26 cellular contexts compared by ENCODE assay signal in genomic region chr7:106611911-106612310, GRCh38. TPM values are rescaled to one million over a fixed set of nuclear protein-coding genes. Genes with fewer than 3 reads are reported as not detected.
DNase-seq lines count a peak whose midpoint lies in the region; ATAC-seq, FAIRE-seq and TF ChIP-seq lines count a peak whose summit lies in the region.
"Had no signal": no experiment of that assay in that cellular context is flagged by ENCODE, and none has a peak within 500 bp of the region (broad histone marks: within the 10 kb centered on the region; RNA-seq: fewer than 3 reads in every experiment).

No MANE protein-coding gene starts in this region.

- TF ChIP-seq CTCF in GM12878 (IDR thresholded peaks at IDR 0.05 in 2 of 3, conservative IDR thresholded peaks at IDR 0.05 in 1 of 3; ENCODE audit: control insufficient read depth in 2 of 3, extremely low read depth in 1 of 3, insufficient read depth in 1 of 3, low read depth in 3 of 3, low read length in 3 of 3) = no peak
- TF ChIP-seq CTCF in foreskin keratinocyte (conservative IDR thresholded peaks at IDR 0.05) = no peak
- TF ChIP-seq CTCF in type B pancreatic cell (conservative IDR thresholded peaks at IDR 0.05) = no peak
- no peak for TF ChIP-seq CTCF in GM10248 (IDR thresholded peaks at IDR 0.05; ENCODE audit: control extremely low read depth, extremely low read depth, low read depth, missing control alignments)

- H3K4me3 Mint-ChIP-seq in type B pancreatic cell = no peak overlapping the region
- H3K4me3 Mint-ChIP-seq: activated T-cell treated with anti-CD3 and anti-CD28 coated beads, Interleukin-2, amount 50 U/mL, for 24 hours; CD4-positive, alpha-beta T cell; stimulated activated effector memory CD8-positive, alpha-beta T cell treated with anti-CD3 and anti-CD28 coated beads, Interleukin-12 subunit alpha, Interleukin-12 subunit beta, amount 100 ng/mL, for 72 hours; T-cell had no signal

- RAD21 ChIA-PET in GM12878 (lab: Charles Lee; ENCODE audit: unreplicated experiment) = interaction anchor here (1.3 kb wide), 1 partner anchor 14 kb away, joined by 4 read pairs; no protein-coding TSS in a partner anchor

- POLR2A ChIA-PET in GM12878 (lab: Charles Lee) = no interaction called here
- POLR2A ChIA-PET in GM10248 (lab: Yijun Ruan, JAX) = no interaction called here

- H3K4me1 Mint-ChIP-seq in type B pancreatic cell (ENCODE audit: unreplicated experiment) = peaks cover 15% of the 10 kb centered on the region
- H3K4me1 Mint-ChIP-seq: stimulated activated effector memory CD8-positive, alpha-beta T cell treated with anti-CD3 and anti-CD28 coated beads, Interleukin-12 subunit alpha, Interleukin-12 subunit beta, amount 100 ng/mL, for 72 hours; T-cell had no signal

- peaks cover 4% of the 10 kb centered on the region for H3K9me3 Mint-ChIP-seq in type B pancreatic cell
- H3K9me3 Mint-ChIP-seq: stimulated activated effector memory CD8-positive, alpha-beta T cell treated with anti-CD3 and anti-CD28 coated beads, Interleukin-12 subunit alpha, Interleukin-12 subunit beta, amount 100 ng/mL, for 72 hours had no signal

- H2AFZ ChIP-seq in GM12878 (ENCODE audit: control insufficient read depth, low read depth, low read length) = no peak overlapping the region

- H3K27ac ChIP-seq in GM12878 (ENCODE audit: control insufficient read depth, insufficient read depth) = no peak overlapping the region
- H3K27ac ChIP-seq in foreskin keratinocyte = no peak overlapping the region
- H3K27ac ChIP-seq: lower lobe of right lung, thoracic aorta had no signal

- H3K4me2 ChIP-seq in GM12878 (ENCODE audit: control insufficient read depth, insufficient read depth) = no peak overlapping the region

- H3K27me3 ChIP-seq in GM12878 (replicated peaks in 1 of 2; ENCODE audit: control insufficient read depth in 2 of 2, insufficient read depth in 2 of 2, low read length in 1 of 2) = no peaks in the 10 kb centered on the region
- no peaks in the 10 kb centered on the region for H3K27me3 ChIP-seq in foreskin keratinocyte

- no peaks in the 10 kb centered on the region for H3K79me2 ChIP-seq in GM12878 (ENCODE audit: control insufficient read depth, insufficient read depth, low read length)

- no peaks in the 10 kb centered on the region for H3K9me3 ChIP-seq in GM12878 (replicated peaks; ENCODE audit: control insufficient read depth, insufficient read depth, low read length)

- no peak for TF ChIP-seq RAD21 in GM12878 (IDR thresholded peaks at IDR 0.05; ENCODE audit: insufficient read depth, low read depth, low read length)

- H3K4me1 ChIP-seq in GM12878 (ENCODE audit: control insufficient read depth, insufficient read depth, low read length) = no peaks in the 10 kb centered on the region
- H3K4me1 ChIP-seq in foreskin keratinocyte = peaks cover 27% of the 10 kb centered on the region
- H3K4me1 ChIP-seq: lower lobe of right lung had no signal

- 13% methylated on average over 3 of the region's 3 CpGs for WGBS in GM12878 (ENCODE audit: insufficient coverage, insufficient replicate concordance, low lambda C conversion rate, missing lambda C conversion rate)

- peak overlapping the region; percentile 95 for H3K27ac Mint-ChIP-seq in type B pancreatic cell
- H3K27ac Mint-ChIP-seq: activated T-cell treated with anti-CD3 and anti-CD28 coated beads, Interleukin-2, amount 50 U/mL, for 24 hours; CD4-positive, alpha-beta T cell; stimulated activated effector memory CD8-positive, alpha-beta T cell treated with anti-CD3 and anti-CD28 coated beads, Interleukin-12 subunit alpha, Interleukin-12 subunit beta, amount 100 ng/mL, for 72 hours; T-cell had no signal

- H3K36me3 Mint-ChIP-seq in type B pancreatic cell = no peaks in the 10 kb centered on the region
- H3K36me3 Mint-ChIP-seq: stimulated activated effector memory CD8-positive, alpha-beta T cell treated with anti-CD3 and anti-CD28 coated beads, Interleukin-12 subunit alpha, Interleukin-12 subunit beta, amount 100 ng/mL, for 72 hours; T-cell had no signal

- CTCF ChIA-PET in GM12878 (lab: Yijun Ruan, JAX) (interaction anchor here (0.7 to 1.5 kb wide), 4 partner anchors 14 to 433 kb away, joined by 3 to 9 read pairs (median 4); no protein-coding TSS in a partner anchor), GM10248 (lab: Yijun Ruan, JAX) (interaction anchor here (1.0 to 1.2 kb wide), 2 partner anchors 49 to 198 kb away, joined by 3 to 4 read pairs; partner anchors contain the start of gene CCDC71L)

- intact Hi-C loops in GM12878 (cut with micrococcal nuclease; ENCODE audit: unreplicated experiment) = loop anchor here (2.0 kb wide), 2 partner anchors 49 to 59 kb away; partner anchors contain the start of gene CCDC71L

- no peak for TF ChIP-seq EP300 in GM12878 (IDR thresholded peaks at IDR 0.05; ENCODE audit: borderline replicate concordance in 1 of 2, control insufficient read depth in 1 of 2, low read depth in 2 of 2, low read length in 2 of 2)

- no peaks in the 10 kb centered on the region for H4K20me1 ChIP-seq in GM12878 (ENCODE audit: control insufficient read depth, insufficient read depth)

- no peaks in the 10 kb centered on the region for H3K27me3 Mint-ChIP-seq in type B pancreatic cell
- H3K27me3 Mint-ChIP-seq: activated T-cell treated with anti-CD3 and anti-CD28 coated beads, Interleukin-2, amount 50 U/mL, for 24 hours; CD4-positive, alpha-beta T cell had no signal

- no peak overlapping the region for H3K4me3 ChIP-seq in GM12878
- H3K4me3 ChIP-seq: lower lobe of right lung, thoracic aorta had no signal

- no peaks in the 10 kb centered on the region for H3K36me3 ChIP-seq in GM12878 (ENCODE audit: control insufficient read depth in 2 of 2, insufficient read depth in 2 of 2, low read length in 1 of 2)
- H3K36me3 ChIP-seq: lower lobe of right lung, thoracic aorta had no signal

- ATAC-seq in GM12878 = peak; percentile 37; the same call in 2 of the 3 replicates
- peak; percentile 44 for ATAC-seq in foreskin keratinocyte
- no peak for ATAC-seq in HG03196 (IDR thresholded peaks at IDR 0.05; ENCODE audit: unreplicated experiment)
- ATAC-seq in GM18909 (IDR thresholded peaks at IDR 0.05; ENCODE audit: poor library complexity, unreplicated experiment) = no peak
- ATAC-seq: lower lobe of right lung; stimulated activated effector memory CD8-positive, alpha-beta T cell treated with anti-CD3 and anti-CD28 coated beads, Interleukin-12 subunit alpha, Interleukin-12 subunit beta, amount 100 ng/mL, for 72 hours; T-cell had no signal

- BruUV-seq in GM12878 (replicated peaks; lab: Mats Ljungman, UMichigan) = no TSS peak

- no peak for TF ChIP-seq POLR2A in GM12878 (IDR thresholded peaks at IDR 0.05; ENCODE audit: low read depth, low read length)

- peak; percentile 11 for DNase-seq in HT1080 (ENCODE audit: low read depth)
- no peak for DNase-seq in GM12878 (ENCODE audit: low read depth, low spot score)
- DNase-seq in foreskin keratinocyte = peak in 1 of 2 donors; percentile 33
- DNase-seq in type B pancreatic cell (ENCODE audit: extremely low spot score, unreplicated experiment) = no peak
- DNase-seq in GM10248 (ENCODE audit: extremely low spot score) = no peak
- DNase-seq: activated CD8-positive, alpha-beta memory T cell treated with anti-CD3 and anti-CD28 coated beads for 24 hours; activated naive CD4-positive, alpha-beta T cell treated with Interleukin-2 at 50 U/mL for 16 hours; activated T-cell treated with anti-CD3 and anti-CD28 coated beads, Interleukin-2, amount 50 U/mL, for 24 hours; amniotic stem cell; CD4-positive, alpha-beta T cell; dermis blood vessel endothelial cell; DMS153; hippocampal formation; lower lobe of right lung; NCI-H1930; NCI-H2227 treated with DMSO at 0.1 percent for 48 hours; OCI-M1; SIG-M5; small intestine; stimulated activated CD4-positive, alpha-beta T cell treated with anti-CD3 and anti-CD28 coated beads, Interleukin-2, amount 100 ng/mL, for 24 hours; T-cell had no signal

- SMC1A ChIA-PET in GM12878 (lab: Charles Lee; ENCODE audit: uncharacterized antibody, unreplicated experiment) = interaction anchor here (1.0 to 2.0 kb wide), 8 partner anchors 10 to 125 kb away, joined by 3 to 7 read pairs (median 4); no protein-coding TSS in a partner anchor

- H3K9ac ChIP-seq in GM12878 (ENCODE audit: control insufficient read depth, insufficient read depth, low read length) = no peak overlapping the region

- in situ Hi-C loops in GM12878 (cut with MboI) = no loop called here

- FAIRE-seq in GM12878 (lab: Jason Lieb, UNC) = no peak
- FAIRE-seq: HTR-8/SVneo, small intestine had no signal

TF ChIP-seq in GM12878, 131 proteins besides CTCF, POLR2A, EP300 and RAD21 (continues in another document):
- no peak for TF ChIP-seq MYB (IDR thresholded peaks at IDR 0.05; ENCODE audit: borderline replicate concordance, low read depth, low read length)
- no peak for TF ChIP-seq CHD2 (IDR thresholded peaks at IDR 0.05; ENCODE audit: borderline replicate concordance, low read depth, low read length)

RNA-seq across cellular contexts. Expression of gene CCDC71L, which starts 49.0 kb away (rescaled TPM):
- 18.1 and 21.8 TPM in 2 replicates for total RNA-seq in HT1080 (2014; rRNA removed; shearing (Covaris generic))
- 12.1 and 17.2 TPM in 2 replicates for polyA plus RNA-seq in HT1080 (2015; cell fraction: cytosol; rRNA removed)
- 8.9 and 9.3 TPM in 2 replicates for polyA plus RNA-seq in HT1080 (2015; cell fraction: nucleus; rRNA removed)
- total RNA-seq in GM12878 (2013; cell fraction: nucleolus; rRNA removed) = 6.8 and 7.9 TPM in 2 replicates
- total RNA-seq in GM12878 (2014; rRNA removed) (9.1 and 11.9 TPM in 2 replicates), GM12878 (2014; rRNA removed; fragmentation: Illumina TruSeq; extraction: Trizol) (4.0 TPM in 2 replicates), GM12878 (2021) (19.3 and 20.7 TPM in 2 replicates), foreskin keratinocyte (13.2 and 17.7 TPM in 2 replicates), type B pancreatic cell (ENCODE audit: low replicate concordance) (17.9 and 30.2 TPM in 2 replicates)
- polyA plus RNA-seq in GM12878 (2011; ENCODE audit: low read depth) = 3.4 TPM
- polyA plus RNA-seq in GM12878 (2011; rRNA removed) (5.0 and 5.7 TPM in 2 replicates), GM12878 (2014; fragmentation: Illumina TruSeq; extraction: Trizol) (3.7 and 5.2 TPM in 2 replicates), GM12878 (2014; fragmentation: Nextera tagmentation; extraction: Ambion mirVana) (1 to 10 TPM; 1.1 to 2.6 TPM), GM12878 (2014; rRNA removed) (9.4 and 10.7 TPM in 2 replicates), GM12878 (2016; fragmentation: Nextera tagmentation; extraction: Ambion mirVana) (1 to 10 TPM; 1.1 to 2.5 TPM), foreskin keratinocyte (14.5 and 20.5 TPM in 2 replicates)
- polyA plus RNA-seq in GM12878 (2011; cell fraction: cytosol; rRNA removed) = 4.3 and 4.6 TPM in 2 replicates
- 4.0 and 5.7 TPM in 2 replicates for polyA plus RNA-seq in GM12878 (2011; cell fraction: nucleus; rRNA removed)
- polyA plus RNA-seq in GM12878 (2012) = 5.3 and 10.2 TPM in 2 replicates
- 1.5 and 1.9 TPM in 2 replicates for polyA minus RNA-seq in GM12878 (2011; rRNA and poly(A)+ RNA removed)
- 2.7 and 4.3 TPM in 2 replicates for polyA minus RNA-seq in GM12878 (2011; cell fraction: cytosol; rRNA and poly(A)+ RNA removed)
- polyA minus RNA-seq in GM12878 (2011; cell fraction: nucleus; rRNA and poly(A)+ RNA removed) = 2.7 and 5.5 TPM in 2 replicates

Comparison
In these comparisons a context has a peak if more than half of its experiments do, and no peak if none do; other contexts are left out.
1. ATAC-seq: peak in GM12878 (single experiment) and foreskin keratinocyte (single experiment); none in HG03196 (single experiment) and GM18909 (single experiment).